26 cellular contexts compared by ENCODE assay signal in the genomic region with DNA sequence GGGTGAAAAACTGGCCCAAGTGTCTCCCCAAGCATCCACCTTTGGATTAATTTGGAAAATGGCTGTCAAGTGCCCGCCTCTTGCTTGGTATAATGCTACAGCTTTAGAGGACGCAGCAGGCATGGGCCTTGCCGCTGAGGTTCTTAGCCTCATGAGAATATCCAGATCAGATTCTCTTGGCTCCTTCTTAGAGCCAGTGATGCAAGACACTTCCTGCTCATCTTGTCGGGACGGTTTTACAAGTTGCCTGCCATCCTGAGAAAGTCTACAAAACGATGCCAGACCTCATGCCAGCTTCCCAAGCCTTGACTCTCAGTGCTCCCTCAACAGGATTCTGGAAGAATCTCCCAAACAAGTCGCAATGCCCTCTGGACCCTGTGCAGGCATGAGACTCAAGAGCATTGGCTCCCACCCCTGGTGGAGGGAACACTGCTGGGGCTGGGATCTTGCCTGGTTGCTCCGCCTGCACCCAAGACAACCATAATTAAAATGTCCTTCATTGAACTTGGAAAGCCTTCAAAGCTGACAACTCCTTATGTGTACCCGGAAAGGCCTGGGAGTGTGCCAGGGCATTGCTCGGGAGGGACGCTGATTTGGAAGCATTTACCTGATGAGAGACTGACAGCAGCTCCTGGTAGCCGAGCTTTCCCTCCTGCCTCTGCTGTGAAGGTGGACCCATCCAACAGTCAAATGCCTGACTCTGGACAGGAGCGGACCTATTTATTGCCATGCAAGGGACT. TPM values are rescaled to one million over a fixed set of nuclear protein-coding genes. Genes with fewer than 3 reads are reported as not detected.
DNase-seq lines count a peak whose midpoint lies in the region; FAIRE-seq and TF ChIP-seq lines count a peak whose summit lies in the region.
"Had no signal": no experiment of that assay in that cellular context is flagged by ENCODE, and none has a peak within 500 bp of the region (broad histone marks: within the 10 kb centered on the region; RNA-seq: fewer than 3 reads in every experiment).

No MANE protein-coding gene starts in this region.

- peaks cover 6% of the 10 kb centered on the region for H3K27me3 Mint-ChIP-seq in chondrocyte (ENCODE audit: low read depth)

- H3K9ac ChIP-seq in kidney (ENCODE audit: low read length in 2 of 2), result no peak overlapping the region
- H3K9ac ChIP-seq: parathyroid adenoma had no signal

- no peak overlapping the region for H3K27ac Mint-ChIP-seq in chondrocyte (ENCODE audit: unreplicated experiment)
- H3K27ac Mint-ChIP-seq: activated T-cell treated with anti-CD3 and anti-CD28 coated beads, Interleukin-2, amount 50 U/mL, for 24 hours; nephron had no signal

- H3K4me1 ChIP-seq in kidney (ENCODE audit: control insufficient read depth in 1 of 2, insufficient read depth in 1 of 2, low read depth in 1 of 2, low read length in 2 of 2) (no peaks in the 10 kb centered on the region), small intestine (ENCODE audit: control insufficient read depth in 2 of 2, insufficient read depth in 1 of 2, low read depth in 1 of 2, low read length in 1 of 2) (no peaks in the 10 kb centered on the region)
- H3K4me1 ChIP-seq: adrenal gland, HAP-1, parathyroid adenoma, tibial artery had no signal

- no peaks in the 10 kb centered on the region for H3K27me3 ChIP-seq in small intestine (ENCODE audit: control insufficient read depth in 2 of 2, insufficient read depth in 2 of 2, low read length in 2 of 2)
- H3K27me3 ChIP-seq: adrenal gland, esophagus muscularis mucosa, gastroesophageal sphincter had no signal

- intact Hi-C loops in kidney (cut with DNase I), result no loop called here

- 35 to 77% (median 53%) methylated on average over 13 of the region's 13 CpGs for WGBS in small intestine, 3 donors

- H3K36me3 Mint-ChIP-seq in chondrocyte (ENCODE audit: low read depth), result peaks cover 7% of the 10 kb centered on the region
- H3K36me3 Mint-ChIP-seq: IgD-negative memory B cell had no signal

- TF ChIP-seq CTCF in chondrocyte (IDR thresholded peaks at IDR 0.05), result no peak
- no peak for TF ChIP-seq CTCF in kidney (IDR thresholded peaks at IDR 0.05; ENCODE audit: borderline replicate concordance, extremely low read depth, insufficient read depth)

- no peaks in the 10 kb centered on the region for H3K4me1 Mint-ChIP-seq in chondrocyte (ENCODE audit: low read depth)
- H3K4me1 Mint-ChIP-seq: nephron had no signal

- H3K4me3 ChIP-seq in kidney (ENCODE audit: low read length in 2 of 2) (no peak overlapping the region), small intestine (ENCODE audit: low read depth in 1 of 2, low read length in 2 of 2) (no peak overlapping the region)
- H3K4me3 ChIP-seq: adrenal gland, esophagus muscularis mucosa, gastroesophageal sphincter, GM12878, HAP-1, tibial artery had no signal

- H3K9me3 Mint-ChIP-seq in chondrocyte (ENCODE audit: low read depth), result peaks cover 3% of the 10 kb centered on the region
- H3K9me3 Mint-ChIP-seq: activated T-cell treated with anti-CD3 and anti-CD28 coated beads, Interleukin-2, amount 50 U/mL, for 24 hours; nephron had no signal

- H3K36me3 ChIP-seq in kidney (ENCODE audit: control insufficient read depth in 1 of 2, insufficient read depth in 2 of 2, low read length in 2 of 2), result peaks cover 0 to 3% of the 10 kb centered on the region in 2 donors
- H3K36me3 ChIP-seq in small intestine (ENCODE audit: control insufficient read depth in 2 of 2, insufficient read depth in 2 of 2, low read length in 2 of 2), result no peaks in the 10 kb centered on the region
- H3K36me3 ChIP-seq: adrenal gland, gastroesophageal sphincter, HAP-1, tibial artery had no signal

- no peak overlapping the region for H3K27ac ChIP-seq in kidney (ENCODE audit: low read depth in 2 of 2, low read length in 2 of 2)
- no peak overlapping the region for H3K27ac ChIP-seq in small intestine (ENCODE audit: low read depth in 1 of 2, low read length in 1 of 2)
- H3K27ac ChIP-seq: adrenal gland, esophagus muscularis mucosa, gastroesophageal sphincter, parathyroid adenoma, tibial artery had no signal

- H3K4me3 Mint-ChIP-seq in chondrocyte (ENCODE audit: unreplicated experiment), result no peak overlapping the region
- H3K4me3 Mint-ChIP-seq: activated T-cell treated with anti-CD3 and anti-CD28 coated beads, Interleukin-2, amount 50 U/mL, for 24 hours; IgD-negative memory B cell; nephron had no signal

- FAIRE-seq in kidney (lab: Jason Lieb, UNC) (no peak), small intestine (lab: Jason Lieb, UNC) (no peak)
- FAIRE-seq: GM12878, TTC549 had no signal

- H3K9me3 ChIP-seq in kidney (ENCODE audit: control insufficient read depth in 1 of 2, low read length in 2 of 2) (no peaks in the 10 kb centered on the region), small intestine (ENCODE audit: control insufficient read depth, low read depth) (no peaks in the 10 kb centered on the region)
- H3K9me3 ChIP-seq: adrenal gland, esophagus muscularis mucosa, gastroesophageal sphincter, HAP-1, tibial artery had no signal

- DNase-seq in NCI-H69 (lab: John Stamatoyannopoulos, UW), result peak; percentile 26
- peak; percentile 44 for DNase-seq in chondrocyte (ENCODE audit: low spot score)
- DNase-seq in kidney, result peak; percentile 29
- DNase-seq in small intestine, result peak; percentile 11
- no peak for DNase-seq in activated naive CD4-positive, alpha-beta T cell treated with anti-CD3 and anti-CD28 coated beads, Interleukin-2, amount 50 U/mL, for 16 hours
- DNase-seq in NCI-H2171 treated with DMSO at 0.1 percent for 48 hours (lab: John Stamatoyannopoulos, UW), result no peak
- no peak for DNase-seq in stimulated activated naive CD4-positive, alpha-beta T cell (lab: John Stamatoyannopoulos, UW)
- DNase-seq: activated CD8-positive, alpha-beta memory T cell treated with anti-CD3 and anti-CD28 coated beads for 24 hours; activated T-cell treated with anti-CD3 and anti-CD28 coated beads, Interleukin-2, amount 50 U/mL, for 24 hours; adrenal gland; AML-193; kidney glomerular epithelial cell; NCI-H1436; NCI-H526 treated with DMSO at 0.1 percent for 48 hours; SHP77 treated with DMSO at 0.1 percent for 48 hours; stimulated activated naive CD4-positive, alpha-beta T cell treated with Interleukin-2 at 50 U/mL for 16 hours; tibial artery had no signal

RNA-seq across cellular contexts. Expression of a gene that starts 25.8 kb away (rescaled TPM):
- total RNA-seq in chondrocyte (not detected in 3 replicates), kidney (not detected)
- polyA plus RNA-seq in kidney (ENCODE audit: insufficient read depth, low read depth, low replicate concordance) (not detected), small intestine (not detected)
- total RNA-seq: adrenal gland, esophagus muscularis mucosa, gastroesophageal sphincter, GM12878, M059J had no signal
- polyA plus RNA-seq: adrenal gland, GM12878, IgD-negative memory B cell had no signal

Comparison
In these comparisons a context has a peak if more than half of its experiments do, and no peak if none do; other contexts are left out.
1. DNase-seq: peak in NCI-H69 (single experiment), chondrocyte (single experiment), kidney (single experiment) and small intestine (single experiment); none in activated naive CD4-positive, alpha-beta T cell treated with anti-CD3 and anti-CD28 coated beads, Interleukin-2, amount 50 U/mL, for 16 hours (single experiment), NCI-H2171 treated with DMSO at 0.1 percent for 48 hours (single experiment) and stimulated activated naive CD4-positive, alpha-beta T cell (0 of 6).